In genomic region chr5:78841767-78842166, GRCh38 we compare ENCODE assay signal across 16 cellular contexts.
"Had no signal": no experiment of that assay in that cellular context is flagged by ENCODE, and none has a peak within 500 bp of the region (broad histone marks: within the 10 kb centered on the region; RNA-seq: fewer than 3 reads in every experiment).

No MANE protein-coding gene starts in this region.

- H3K4me1 Mint-ChIP-seq: activated CD4-positive, alpha-beta memory T cell treated with anti-CD3 and anti-CD28 coated beads, Interleukin-2, amount 10 ng/mL, durations not matched to agents 7 days and 5 days; activated CD4-positive, alpha-beta T cell treated with anti-CD3 and anti-CD28 coated beads for 36 hours; activated naive CD8-positive, alpha-beta T cell treated with anti-CD3 and anti-CD28 coated beads, Interleukin-2, amount 50 U/mL, for 24 hours; neural crest cell had no signal

- H3K27me3 Mint-ChIP-seq: activated CD4-positive, alpha-beta memory T cell treated with anti-CD3 and anti-CD28 coated beads, Interleukin-2, amount 10 ng/mL, durations not matched to agents 7 days and 5 days; activated CD4-positive, alpha-beta T cell treated with anti-CD3 and anti-CD28 coated beads for 36 hours; activated naive CD8-positive, alpha-beta T cell treated with anti-CD3 and anti-CD28 coated beads, Interleukin-2, amount 50 U/mL, for 24 hours; type B pancreatic cell had no signal

- H3K27ac ChIP-seq: left ventricle myocardium inferior, suprapubic skin, VCaP had no signal

- H3K9me3 Mint-ChIP-seq: activated CD4-positive, alpha-beta memory T cell treated with anti-CD3 and anti-CD28 coated beads, Interleukin-2, amount 10 ng/mL, durations not matched to agents 7 days and 5 days; T-helper 2 cell treated with Interferon-gamma antibody and Interleukin-4, amounts not matched to agents 5 μg/mL and 100 μg/mL, for 36 hours; type B pancreatic cell had no signal

- H3K4me3 Mint-ChIP-seq: activated CD4-positive, alpha-beta memory T cell treated with anti-CD3 and anti-CD28 coated beads, Interleukin-2, amount 10 ng/mL, durations not matched to agents 7 days and 5 days; activated CD4-positive, alpha-beta T cell treated with anti-CD3 and anti-CD28 coated beads for 36 hours; activated naive CD8-positive, alpha-beta T cell treated with anti-CD3 and anti-CD28 coated beads, Interleukin-2, amount 50 U/mL, for 24 hours; activated T-cell treated with anti-CD3 and anti-CD28 coated beads, Interleukin-2, amount 50 U/mL, for 72 hours; neural crest cell; T-helper 2 cell treated with Interferon-gamma antibody and Interleukin-4, amounts not matched to agents 5 μg/mL and 100 μg/mL, for 36 hours; type B pancreatic cell had no signal

- ATAC-seq: activated CD4-positive, alpha-beta T cell treated with anti-CD3 and anti-CD28 coated beads for 36 hours; activated naive CD8-positive, alpha-beta T cell treated with anti-CD3 and anti-CD28 coated beads, Interleukin-2, amount 50 U/mL, for 24 hours; activated T-cell treated with anti-CD3 and anti-CD28 coated beads, Interleukin-2, amount 50 U/mL, for 72 hours; stimulated activated naive CD8-positive, alpha-beta T cell treated with anti-CD3 and anti-CD28 coated beads, Interleukin-15, Interleukin-2, amounts not matched to agents 100 U/mL and 50 U/mL, for 24 hours had no signal

- H3K27ac Mint-ChIP-seq: activated CD4-positive, alpha-beta memory T cell treated with anti-CD3 and anti-CD28 coated beads, Interleukin-2, amount 10 ng/mL, durations not matched to agents 7 days and 5 days; activated CD4-positive, alpha-beta T cell treated with anti-CD3 and anti-CD28 coated beads for 36 hours; activated naive CD8-positive, alpha-beta T cell treated with anti-CD3 and anti-CD28 coated beads, Interleukin-2, amount 50 U/mL, for 24 hours; activated T-cell treated with anti-CD3 and anti-CD28 coated beads, Interleukin-2, amount 50 U/mL, for 72 hours; T-helper 2 cell treated with Interferon-gamma antibody and Interleukin-4, amounts not matched to agents 5 μg/mL and 100 μg/mL, for 36 hours; type B pancreatic cell had no signal

- H3K4me1 ChIP-seq: left ventricle myocardium inferior, suprapubic skin had no signal

- H3K36me3 Mint-ChIP-seq: type B pancreatic cell had no signal

- H3K36me3 ChIP-seq: left ventricle myocardium inferior, suprapubic skin had no signal

- H3K4me3 ChIP-seq: left ventricle myocardium inferior, suprapubic skin had no signal

- H3K9me3 ChIP-seq: suprapubic skin had no signal

- H3K27me3 ChIP-seq: suprapubic skin had no signal

- DNase-seq: activated CD4-positive, alpha-beta memory T cell treated with anti-CD3 and anti-CD28 coated beads, Interleukin-2, amount 10 ng/mL, durations not matched to agents 7 days and 5 days; activated CD4-positive, alpha-beta T cell treated with anti-CD3 and anti-CD28 coated beads for 36 hours; activated naive CD4-positive, alpha-beta T cell; activated naive CD8-positive, alpha-beta T cell treated with anti-CD3 and anti-CD28 coated beads, Interleukin-2, amount 50 U/mL, for 24 hours; activated T-cell treated with anti-CD3 and anti-CD28 coated beads, Interleukin-2, amount 50 U/mL, for 72 hours; central memory CD4-positive, alpha-beta T cell; cortex of kidney; effector memory CD4-positive, alpha-beta T cell; left ventricle myocardium inferior; stimulated activated CD4-positive, alpha-beta T cell treated with anti-CD3 and anti-CD28 coated beads, Interleukin-2, amount 100 ng/mL, for 48 hours; stimulated activated naive CD8-positive, alpha-beta T cell treated with anti-CD3 and anti-CD28 coated beads, Interleukin-15, Interleukin-2, amounts not matched to agents 100 U/mL and 50 U/mL, for 24 hours had no signal
